1 cellular context compared by ENCODE assay signal in genomic region chr19:18867199-18867598, GRCh38.
TF ChIP-seq lines count a peak whose summit lies in the region.

No MANE protein-coding gene starts in this region.

TF ChIP-seq in K562, 482 proteins besides CTCF, POLR2A, EP300 and RAD21:
- TF ChIP-seq POLR2G (IDR thresholded peaks at IDR 0.05; ENCODE audit: low read depth, low read length) (0 out of 2 replicates have a peak, but pooled peaks have one; percentile 14), ARID1B (IDR thresholded peaks at IDR 0.05) (no peak), TCF7 (IDR thresholded peaks at IDR 0.05; ENCODE audit: borderline replicate concordance) (no peak)
